Comparison of ENCODE assay signal across 8 cellular contexts in genomic region chr9:122402403-122403268, GRCh38. TPM values are rescaled to one million over a fixed set of nuclear protein-coding genes. Genes with fewer than 3 reads are reported as not detected.
A peak's percentile ranks its signal among the peaks of the same experiment; 100 is the strongest.
DNase-seq lines count a peak whose midpoint lies in the region; ATAC-seq lines count a peak whose summit lies in the region.

No MANE protein-coding gene starts in this region.

- H3K27me3 Mint-ChIP-seq in activated T-helper 2 cell treated with anti-CD3 and anti-CD28 coated beads, Interferon-gamma antibody, Interleukin-2, Interleukin-4, amounts not matched to agents 10 μg/mL and 5 μg/mL and 100 μg/mL, durations not matched to agents 14 hours and 24 hours and 36 hours (ENCODE audit: low read depth), result no peaks in the 10 kb centered on the region

- H3K4me3 ChIP-seq in mesodermal cell (ENCODE audit: extremely low read depth, insufficient read depth, low read length, poor library complexity, severe bottlenecking), result no peak overlapping the region

- DNase-seq in AG20443 (ENCODE audit: low spot score), result peak; percentile 89
- DNase-seq in HT1080 (ENCODE audit: low read depth), result peak; percentile 97
- peak; percentile 32 for DNase-seq in activated T-helper 2 cell treated with anti-CD3 and anti-CD28 coated beads, Interferon-gamma antibody, Interleukin-2, Interleukin-4, amounts not matched to agents 10 μg/mL and 5 μg/mL and 100 μg/mL, durations not matched to agents 14 hours and 24 hours and 36 hours (ENCODE audit: low spot score)
- DNase-seq in superior temporal gyrus (ENCODE audit: extremely low spot score), result no peak
- no peak for DNase-seq in NCI-H1694 (lab: John Stamatoyannopoulos, UW)

- no peak for ATAC-seq in HG03460 (IDR thresholded peaks at IDR 0.05; ENCODE audit: unreplicated experiment)
- no peak for ATAC-seq in GM21390 (IDR thresholded peaks at IDR 0.05; ENCODE audit: unreplicated experiment)

- peak overlapping the region; percentile 83 for H3K27ac ChIP-seq in mesodermal cell (ENCODE audit: low read depth, low read length, severe bottlenecking)

- H3K4me1 ChIP-seq in mesodermal cell (ENCODE audit: control insufficient read depth, insufficient read depth, low read length, poor library complexity, severe bottlenecking), result peaks cover 14% of the 10 kb centered on the region

- H3K4me1 Mint-ChIP-seq in activated T-helper 2 cell treated with anti-CD3 and anti-CD28 coated beads, Interferon-gamma antibody, Interleukin-2, Interleukin-4, amounts not matched to agents 10 μg/mL and 5 μg/mL and 100 μg/mL, durations not matched to agents 14 hours and 24 hours and 36 hours (ENCODE audit: low read depth), result peaks cover 23% of the 10 kb centered on the region

- H3K36me3 Mint-ChIP-seq in activated T-helper 2 cell treated with anti-CD3 and anti-CD28 coated beads, Interferon-gamma antibody, Interleukin-2, Interleukin-4, amounts not matched to agents 10 μg/mL and 5 μg/mL and 100 μg/mL, durations not matched to agents 14 hours and 24 hours and 36 hours (ENCODE audit: low read depth), result no peaks in the 10 kb centered on the region

- no peaks in the 10 kb centered on the region for H3K36me3 ChIP-seq in mesodermal cell (ENCODE audit: control insufficient read depth, insufficient read depth, low read length)

- 40 to 43% methylated on average over 4 to 5 of the region's 6 CpGs for WGBS in mesodermal cell (ENCODE audit: insufficient coverage in 2 of 2), 2 experiments

- H3K9me3 Mint-ChIP-seq in activated T-helper 2 cell treated with anti-CD3 and anti-CD28 coated beads, Interferon-gamma antibody, Interleukin-2, Interleukin-4, amounts not matched to agents 10 μg/mL and 5 μg/mL and 100 μg/mL, durations not matched to agents 14 hours and 24 hours and 36 hours, result peaks cover 24% of the 10 kb centered on the region

- peak overlapping the region; percentile 83 for H3K27ac Mint-ChIP-seq in activated T-helper 2 cell treated with anti-CD3 and anti-CD28 coated beads, Interferon-gamma antibody, Interleukin-2, Interleukin-4, amounts not matched to agents 10 μg/mL and 5 μg/mL and 100 μg/mL, durations not matched to agents 14 hours and 24 hours and 36 hours

- no peaks in the 10 kb centered on the region for H3K9me3 ChIP-seq in mesodermal cell (ENCODE audit: control insufficient read depth, low read length)

- no peak overlapping the region for H3K4me3 Mint-ChIP-seq in activated T-helper 2 cell treated with anti-CD3 and anti-CD28 coated beads, Interferon-gamma antibody, Interleukin-2, Interleukin-4, amounts not matched to agents 10 μg/mL and 5 μg/mL and 100 μg/mL, durations not matched to agents 14 hours and 24 hours and 36 hours (ENCODE audit: low read depth)

- intact Hi-C loops in activated T-helper 2 cell treated with anti-CD3 and anti-CD28 coated beads, Interferon-gamma antibody, Interleukin-2, Interleukin-4, amounts not matched to agents 10 μg/mL and 5 μg/mL and 100 μg/mL, durations not matched to agents 14 hours and 24 hours and 36 hours (cut with micrococcal nuclease), result loop anchor here (1.0 to 5.0 kb wide), 3 partner anchors 18 to 405 kb away; no protein-coding TSS in a partner anchor

RNA-seq across cellular contexts. Expression of gene PTGS1, which starts 31.8 kb away (rescaled TPM):
- total RNA-seq in HT1080 (2014; rRNA removed; shearing (Covaris generic)), result 0.07 and 0.24 TPM in 2 replicates
- 0.29 and 0.46 TPM in 2 replicates for polyA plus RNA-seq in HT1080 (2015; cell fraction: cytosol; rRNA removed)
- polyA plus RNA-seq in HT1080 (2015; cell fraction: nucleus; rRNA removed), result 0.59 and 0.63 TPM in 2 replicates
- 0.55 and 0.71 TPM in 2 replicates for total RNA-seq in activated T-helper 2 cell treated with anti-CD3 and anti-CD28 coated beads, Interferon-gamma antibody, Interleukin-2, Interleukin-4, amounts not matched to agents 10 μg/mL and 5 μg/mL and 100 μg/mL, durations not matched to agents 14 hours and 24 hours and 36 hours
- 15.5 TPM for polyA plus RNA-seq in mesodermal cell (2013, experiment 1 of 2)
- polyA plus RNA-seq in mesodermal cell (2013, experiment 2 of 2), result 9.3 TPM

Comparison
In these comparisons a context has a peak if more than half of its experiments do, and no peak if none do; other contexts are left out.
1. DNase-seq: peak in AG20443 (single experiment), HT1080 (single experiment) and activated T-helper 2 cell treated with anti-CD3 and anti-CD28 coated beads, Interferon-gamma antibody, Interleukin-2, Interleukin-4, amounts not matched to agents 10 μg/mL and 5 μg/mL and 100 μg/mL, durations not matched to agents 14 hours and 24 hours and 36 hours (single experiment); none in superior temporal gyrus (single experiment) and NCI-H1694 (single experiment).